In the genomic region with DNA sequence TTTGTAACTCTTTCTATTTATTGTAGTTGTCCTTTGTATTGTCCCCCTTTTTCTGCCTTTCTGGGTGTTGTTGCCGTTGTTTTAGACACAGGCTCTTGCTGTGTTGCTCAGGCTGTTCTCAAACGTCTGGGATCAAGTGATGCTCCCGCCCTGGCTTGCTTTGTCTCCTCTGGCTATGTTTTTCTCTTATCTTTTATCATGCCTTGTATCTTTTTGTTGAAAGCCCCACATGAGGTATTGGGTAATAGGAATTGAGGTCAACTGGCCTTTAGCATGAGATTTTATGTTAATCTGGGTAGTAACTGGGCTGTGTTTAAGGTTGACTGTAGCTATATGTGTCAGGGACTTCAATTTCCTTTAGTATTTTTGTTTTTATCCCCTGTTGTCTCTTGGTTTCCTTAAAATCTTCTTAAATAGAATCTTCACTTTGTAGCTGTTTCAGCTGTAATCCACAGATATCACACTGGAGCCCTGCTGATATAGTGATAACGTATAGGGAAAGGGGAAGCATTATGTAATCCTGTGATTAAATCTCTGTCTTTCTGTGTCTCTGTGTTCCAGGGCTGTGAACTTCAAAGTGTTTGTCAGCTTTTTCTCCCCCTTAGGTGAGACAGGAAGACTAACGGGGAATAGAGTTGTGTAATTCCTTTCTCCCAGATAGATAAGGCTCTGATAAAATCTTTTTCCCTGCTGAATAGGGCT, we compare ENCODE assay signal across 34 cellular contexts. TPM values are rescaled to one million over a fixed set of nuclear protein-coding genes. Genes with fewer than 3 reads are reported as not detected.
"Had no signal": no experiment of that assay in that cellular context is flagged by ENCODE, and none has a peak within 500 bp of the region (broad histone marks: within the 10 kb centered on the region; RNA-seq: fewer than 3 reads in every experiment).

No MANE protein-coding gene starts in this region.

- ATAC-seq: activated CD8-positive, alpha-beta T cell treated with anti-CD3 and anti-CD28 coated beads for 36 hours; activated T-cell treated with anti-CD3 and anti-CD28 coated beads, Interleukin-2, amount 50 U/mL, for 4 hours; activated T-helper 17 cell treated with anti-CD3 and anti-CD28 coated beads, Interleukin-2, amount 50 U/mL, for 72 hours; body of pancreas; left lung; lower lobe of right lung; natural killer cell; sciatic nerve; stimulated activated naive CD8-positive, alpha-beta T cell treated with anti-CD3 and anti-CD28 coated beads, Interleukin-15, Interleukin-2, amounts not matched to agents 100 U/mL and 50 U/mL, for 24 hours; WTC11 had no signal

- H3K9ac ChIP-seq: neural progenitor cell had no signal

- DNase-seq: activated CD4-positive, alpha-beta T cell treated with anti-CD3 and anti-CD28 coated beads for 1 hour; activated CD4-positive, alpha-beta T cell treated with anti-CD3 and anti-CD28 coated beads, Interleukin-2, amount 50 U/mL, for 1 hour; activated CD8-positive, alpha-beta T cell treated with anti-CD3 and anti-CD28 coated beads for 36 hours; activated gamma-delta T cell treated with Interleukin-2 at 50 U/mL for 16 hours; activated naive CD4-positive, alpha-beta T cell treated with anti-CD3 and anti-CD28 coated beads, Interleukin-2, amount 50 U/mL, for 16 hours; activated T-cell treated with anti-CD3 and anti-CD28 coated beads, Interleukin-2, amount 50 U/mL, for 4 hours; anterior cingulate cortex; body of pancreas; dermis blood vessel endothelial cell; effector CD4-positive, alpha-beta T cell; esophagus squamous epithelium; left lung; lower lobe of right lung; mesenchymal stem cell; natural killer cell; occipital lobe; stimulated activated CD4-positive, alpha-beta T cell treated with anti-CD3 and anti-CD28 coated beads, Interleukin-12 subunit alpha, Interleukin-12 subunit beta, amount 100 ng/mL, for 4 hours; stimulated activated CD4-positive, alpha-beta T cell treated with anti-CD3 and anti-CD28 coated beads, Interleukin-4, amount 100 ng/mL, for 1 hour; stimulated activated naive CD8-positive, alpha-beta T cell treated with anti-CD3 and anti-CD28 coated beads, Interleukin-15, Interleukin-2, amounts not matched to agents 100 U/mL and 50 U/mL, for 24 hours; T-helper 1 cell; testis; transverse colon; uterus had no signal

- H3K36me3 ChIP-seq: esophagus squamous epithelium, left lung, lower lobe of right lung, neural progenitor cell, transverse colon, uterus had no signal

- H3K27ac Mint-ChIP-seq: activated CD8-positive, alpha-beta T cell treated with anti-CD3 and anti-CD28 coated beads for 36 hours; activated T-helper 17 cell treated with anti-CD3 and anti-CD28 coated beads, Interleukin-2, amount 50 U/mL, for 72 hours; natural killer cell; neural progenitor cell; T-helper 2 cell treated with Interferon-gamma antibody and Interleukin-4, amounts not matched to agents 5 μg/mL and 100 μg/mL, for 36 hours; WTC11 had no signal

- H3K4me3 Mint-ChIP-seq: activated CD8-positive, alpha-beta T cell treated with anti-CD3 and anti-CD28 coated beads for 36 hours; activated T-cell treated with anti-CD3 and anti-CD28 coated beads, Interleukin-2, amount 50 U/mL, for 4 hours; activated T-helper 17 cell treated with anti-CD3 and anti-CD28 coated beads, Interleukin-2, amount 50 U/mL, for 72 hours; natural killer cell; neural progenitor cell; T-helper 2 cell treated with Interferon-gamma antibody and Interleukin-4, amounts not matched to agents 5 μg/mL and 100 μg/mL, for 36 hours; WTC11 had no signal

- H3K36me3 Mint-ChIP-seq: WTC11 had no signal

- FAIRE-seq: colon, endometrium, frontal cortex, islet of Langerhans had no signal

- H3K9me3 ChIP-seq: testis had no signal

- H3K4me2 ChIP-seq: neural progenitor cell had no signal

- H3K4me3 ChIP-seq: body of pancreas, esophagus squamous epithelium, left lung, lower lobe of right lung, neural progenitor cell, skin epidermis, testis, transverse colon, uterus had no signal

- H3K4me1 ChIP-seq: body of pancreas, esophagus squamous epithelium, left lung, lower lobe of right lung, neural progenitor cell, testis, transverse colon, uterus had no signal

- H3K27me3 ChIP-seq: body of pancreas, esophagus squamous epithelium, left lung, neural progenitor cell, testis, transverse colon, uterus had no signal

- H3K27ac ChIP-seq: body of pancreas, epithelial cell of prostate, esophagus squamous epithelium, left lung, lower lobe of right lung, neural progenitor cell, skin epidermis, testis, transverse colon, uterus had no signal

- H3K27me3 Mint-ChIP-seq: activated CD8-positive, alpha-beta T cell treated with anti-CD3 and anti-CD28 coated beads for 36 hours; activated T-helper 17 cell treated with anti-CD3 and anti-CD28 coated beads, Interleukin-2, amount 50 U/mL, for 72 hours had no signal

- H3K4me1 Mint-ChIP-seq: natural killer cell, neural progenitor cell had no signal

RNA-seq across cellular contexts. Expression of a gene that starts 25.9 kb away (rescaled TPM):
- total RNA-seq: activated CD8-positive, alpha-beta T cell treated with anti-CD3 and anti-CD28 coated beads for 36 hours; esophagus squamous epithelium had no signal
